16 cellular contexts compared by ENCODE assay signal in the genomic region with DNA sequence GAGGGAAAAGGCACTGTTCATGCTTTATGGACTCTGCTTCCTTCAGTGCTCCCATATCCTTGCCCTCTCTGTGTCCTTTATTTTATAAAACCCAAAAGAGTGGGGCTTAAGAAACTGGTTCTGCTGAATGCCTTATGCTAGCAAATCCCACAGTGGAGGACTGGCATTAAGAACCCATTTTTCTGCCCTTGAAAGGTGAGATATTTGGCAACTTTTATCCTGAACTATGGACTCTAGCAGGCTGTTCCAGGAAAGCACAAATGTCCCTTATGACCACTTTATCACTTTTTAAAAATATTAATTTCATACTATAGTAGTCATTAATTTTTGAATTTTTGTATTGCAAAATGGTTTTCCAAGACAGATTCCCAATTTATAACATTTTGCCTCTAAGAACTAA.
DNase-seq lines count a peak whose midpoint lies in the region; ATAC-seq and TF ChIP-seq lines count a peak whose summit lies in the region.
"Had no signal": no experiment of that assay in that cellular context is flagged by ENCODE, and none has a peak within 500 bp of the region (broad histone marks: within the 10 kb centered on the region; RNA-seq: fewer than 3 reads in every experiment).

No MANE protein-coding gene starts in this region.

- peaks cover 24% of the 10 kb centered on the region for H3K4me1 Mint-ChIP-seq in chondrocyte (ENCODE audit: low read depth)
- peaks cover 34% of the 10 kb centered on the region for H3K4me1 Mint-ChIP-seq in osteocyte (ENCODE audit: unreplicated experiment)
- H3K4me1 Mint-ChIP-seq in activated T-cell treated with anti-CD3 and anti-CD28 coated beads, Interleukin-2, amount 50 U/mL, for 4 hours (ENCODE audit: low read depth) = no peaks in the 10 kb centered on the region
- H3K4me1 Mint-ChIP-seq: CD4-positive, alpha-beta memory T cell; GM23338 had no signal

- H3K27ac ChIP-seq in IMR-90 (ENCODE audit: insufficient read depth, low read length) = no peak overlapping the region

- intact Hi-C loops in IMR-90 (cut with micrococcal nuclease) = no loop called here

- H3K27me3 Mint-ChIP-seq in chondrocyte (ENCODE audit: low read depth) (no peaks in the 10 kb centered on the region), osteocyte (ENCODE audit: unreplicated experiment) (peaks cover 3% of the 10 kb centered on the region)
- peaks cover 10% of the 10 kb centered on the region for H3K27me3 Mint-ChIP-seq in activated T-cell treated with anti-CD3 and anti-CD28 coated beads, Interleukin-2, amount 50 U/mL, for 4 hours (ENCODE audit: low read depth)

- H2AK5ac ChIP-seq in IMR-90 (ENCODE audit: low read depth, low read length) = no peak overlapping the region

- H2BK20ac ChIP-seq in IMR-90 (ENCODE audit: low read depth, low read length) = no peak overlapping the region

- no TSS peak for BruUV-seq in IMR-90 (replicated peaks; lab: Mats Ljungman, UMichigan)

- ATAC-seq in IMR-90 (ENCODE audit: low read depth) (no peak), HG03442 (IDR thresholded peaks at IDR 0.05; ENCODE audit: unreplicated experiment) (no peak)
- ATAC-seq in activated T-cell treated with anti-CD3 and anti-CD28 coated beads, Interleukin-2, amount 50 U/mL, for 4 hours = no peak
- ATAC-seq: GM23338 had no signal

- H3K9me1 ChIP-seq in IMR-90 (ENCODE audit: insufficient read depth, low read length) = no peaks in the 10 kb centered on the region

- no peaks in the 10 kb centered on the region for H4K20me1 ChIP-seq in IMR-90 (ENCODE audit: insufficient read depth, low read length)

- H2BK15ac ChIP-seq in IMR-90 (ENCODE audit: low read depth, low read length) = no peak overlapping the region

- H2BK120ac ChIP-seq in IMR-90 (ENCODE audit: low read depth, low read length) = no peak overlapping the region

- no peaks in the 10 kb centered on the region for H3K4me1 ChIP-seq in IMR-90 (ENCODE audit: control insufficient read depth, insufficient read depth, low read length)
- H3K4me1 ChIP-seq: HAP-1 had no signal

- TF ChIP-seq POLR2A in IMR-90 (IDR thresholded peaks at IDR 0.05; ENCODE audit: low read depth, low read length) = no peak

- CTCF ChIA-PET in IMR-90 (lab: Yijun Ruan, JAX) = no interaction called here

- TF ChIP-seq RAD21 in IMR-90 (IDR thresholded peaks at IDR 0.05; ENCODE audit: low read length) = no peak

- H3K23ac ChIP-seq in IMR-90 (ENCODE audit: low read depth, low read length) = peak overlapping the region; percentile 38; the same call in 1 of the 2 replicates

- no peak for DNase-seq in IMR-90
- no peak for DNase-seq in chondrocyte (ENCODE audit: low spot score)
- no peak for DNase-seq in osteocyte (ENCODE audit: extremely low spot score, unreplicated experiment)
- DNase-seq in medulla oblongata (ENCODE audit: extremely low spot score) = no peak
- DNase-seq in activated T-cell treated with anti-CD3 and anti-CD28 coated beads, Interleukin-2, amount 50 U/mL, for 4 hours = no peak
- DNase-seq: C1 segment of cervical spinal cord; Calu3; CD4-positive, alpha-beta memory T cell; COR-L47; DMS53; DMS79 treated with DMSO at 0.1 percent for 48 hours; GF-D8; HFFc6 had no signal

- H3K4me3 ChIP-seq in IMR-90 (ENCODE audit: insufficient read depth, low read depth, low read length) = no peak overlapping the region
- H3K4me3 ChIP-seq: GM23338, HAP-1 had no signal

- no peak overlapping the region for H3K56ac ChIP-seq in IMR-90 (ENCODE audit: extremely low read depth, insufficient read depth, low read length)

- no peaks in the 10 kb centered on the region for H3K9me3 ChIP-seq in IMR-90 (ENCODE audit: control insufficient read depth, insufficient read depth, low read length)
- H3K9me3 ChIP-seq: HAP-1 had no signal

- H4K8ac ChIP-seq in IMR-90 (ENCODE audit: low read depth in 2 of 2, low read length in 2 of 2) = no peak overlapping the region

- TF ChIP-seq CTCF in IMR-90 (conservative IDR thresholded peaks at IDR 0.05; ENCODE audit: low read depth, low read length) (no peak), chondrocyte (IDR thresholded peaks at IDR 0.05) (no peak), osteocyte (IDR thresholded peaks at IDR 0.05) (no peak)

- no peak overlapping the region for H2AK9ac ChIP-seq in IMR-90 (replicated peaks; ENCODE audit: low read depth, low read length, poor library complexity)

- H3K36me3 Mint-ChIP-seq in chondrocyte (ENCODE audit: low read depth) = peaks cover 19% of the 10 kb centered on the region
- peaks cover 8% of the 10 kb centered on the region for H3K36me3 Mint-ChIP-seq in osteocyte (ENCODE audit: unreplicated experiment)
- H3K36me3 Mint-ChIP-seq in activated T-cell treated with anti-CD3 and anti-CD28 coated beads, Interleukin-2, amount 50 U/mL, for 4 hours (ENCODE audit: insufficient read depth) = peaks cover 2% of the 10 kb centered on the region

- H4K5ac ChIP-seq in IMR-90 (ENCODE audit: low read depth, low read length) = no peak overlapping the region

- H3K9ac ChIP-seq in IMR-90 (ENCODE audit: low read depth, low read length) = no peak overlapping the region

- H3K4me2 ChIP-seq in IMR-90 (ENCODE audit: low read depth, low read length) = no peak overlapping the region
- H3K4me2 ChIP-seq: GM23338 had no signal

- H3K27me3 ChIP-seq in IMR-90 (ENCODE audit: control insufficient read depth, insufficient read depth, low read length) = no peaks in the 10 kb centered on the region

- in situ Hi-C loops in IMR-90 (cut with MboI; ENCODE audit: low sequenced_read_pairs) = no loop called here

- no peaks in the 10 kb centered on the region for H3K79me1 ChIP-seq in IMR-90 (ENCODE audit: low read depth in 1 of 2, low read length in 2 of 2)

- H4K91ac ChIP-seq in IMR-90 (ENCODE audit: insufficient read depth, low read depth, low read length) = no peak overlapping the region

- H3K27ac Mint-ChIP-seq in chondrocyte (ENCODE audit: unreplicated experiment) (peak overlapping the region; percentile 92), osteocyte (ENCODE audit: unreplicated experiment) (peak overlapping the region; percentile 89)
- H3K27ac Mint-ChIP-seq: CD4-positive, alpha-beta memory T cell; GM23338; HFFc6 had no signal

- dilution Hi-C loops in IMR-90 (cut with HindIII; ENCODE audit: low sequenced_read_pairs, unreplicated experiment) = no loop called here

- no peak overlapping the region for H3K18ac ChIP-seq in IMR-90 (ENCODE audit: low read depth, low read length)

- no peak overlapping the region for H2AFZ ChIP-seq in IMR-90 (replicated peaks; ENCODE audit: low read length, poor library complexity)
- H2AFZ ChIP-seq: GM23338 had no signal

- no peaks in the 10 kb centered on the region for H3K36me3 ChIP-seq in IMR-90 (ENCODE audit: control insufficient read depth, insufficient read depth, low read length)
- H3K36me3 ChIP-seq: HAP-1 had no signal

- no peak overlapping the region for H3K4ac ChIP-seq in IMR-90 (ENCODE audit: low read depth, low read length)

- H3K14ac ChIP-seq in IMR-90 (replicated peaks; ENCODE audit: low read depth, low read length) = no peak overlapping the region

- peaks cover 26% of the 10 kb centered on the region for H3K9me3 Mint-ChIP-seq in chondrocyte (ENCODE audit: low read depth)
- peaks cover 22% of the 10 kb centered on the region for H3K9me3 Mint-ChIP-seq in osteocyte (ENCODE audit: unreplicated experiment)
- peaks cover 12% of the 10 kb centered on the region for H3K9me3 Mint-ChIP-seq in activated T-cell treated with anti-CD3 and anti-CD28 coated beads, Interleukin-2, amount 50 U/mL, for 4 hours

- POLR2A ChIA-PET in IMR-90 (lab: Charles Lee; ENCODE audit: unreplicated experiment) = no interaction called here

- H2BK5ac ChIP-seq in IMR-90 (ENCODE audit: low read depth, low read length, poor library complexity, severe bottlenecking) = no peak overlapping the region

- no peak overlapping the region for H3K4me3 Mint-ChIP-seq in chondrocyte (ENCODE audit: unreplicated experiment)
- no peak overlapping the region for H3K4me3 Mint-ChIP-seq in osteocyte (ENCODE audit: unreplicated experiment)
- no peak overlapping the region for H3K4me3 Mint-ChIP-seq in activated T-cell treated with anti-CD3 and anti-CD28 coated beads, Interleukin-2, amount 50 U/mL, for 4 hours
- H3K4me3 Mint-ChIP-seq: CD4-positive, alpha-beta memory T cell; GM23338; HFFc6 had no signal

TF ChIP-seq in IMR-90, 13 proteins besides CTCF, POLR2A, EP300 and RAD21:
- TF ChIP-seq SMC3 (IDR thresholded peaks at IDR 0.05; ENCODE audit: low read depth, low read length) (no peak), NFE2L2 (IDR thresholded peaks at IDR 0.05; ENCODE audit: low read depth, low read length) (no peak), BHLHE40 (IDR thresholded peaks at IDR 0.05; ENCODE audit: low read depth, low read length) (no peak), RCOR1 (IDR thresholded peaks at IDR 0.05; ENCODE audit: insufficient replicate concordance, low read length) (no peak)
- TF ChIP-seq, protein P1, sequence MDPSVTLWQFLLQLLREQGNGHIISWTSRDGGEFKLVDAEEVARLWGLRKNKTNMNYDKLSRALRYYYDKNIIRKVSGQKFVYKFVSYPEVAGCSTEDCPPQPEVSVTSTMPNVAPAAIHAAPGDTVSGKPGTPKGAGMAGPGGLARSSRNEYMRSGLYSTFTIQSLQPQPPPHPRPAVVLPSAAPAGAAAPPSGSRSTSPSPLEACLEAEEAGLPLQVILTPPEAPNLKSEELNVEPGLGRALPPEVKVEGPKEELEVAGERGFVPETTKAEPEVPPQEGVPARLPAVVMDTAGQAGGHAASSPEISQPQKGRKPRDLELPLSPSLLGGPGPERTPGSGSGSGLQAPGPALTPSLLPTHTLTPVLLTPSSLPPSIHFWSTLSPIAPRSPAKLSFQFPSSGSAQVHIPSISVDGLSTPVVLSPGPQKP (IDR thresholded peaks at IDR 0.05; ENCODE audit: borderline replicate concordance, low read depth, low read length) = no peak
